Comparison of ENCODE assay signal across 12 cellular contexts in the genomic region with DNA sequence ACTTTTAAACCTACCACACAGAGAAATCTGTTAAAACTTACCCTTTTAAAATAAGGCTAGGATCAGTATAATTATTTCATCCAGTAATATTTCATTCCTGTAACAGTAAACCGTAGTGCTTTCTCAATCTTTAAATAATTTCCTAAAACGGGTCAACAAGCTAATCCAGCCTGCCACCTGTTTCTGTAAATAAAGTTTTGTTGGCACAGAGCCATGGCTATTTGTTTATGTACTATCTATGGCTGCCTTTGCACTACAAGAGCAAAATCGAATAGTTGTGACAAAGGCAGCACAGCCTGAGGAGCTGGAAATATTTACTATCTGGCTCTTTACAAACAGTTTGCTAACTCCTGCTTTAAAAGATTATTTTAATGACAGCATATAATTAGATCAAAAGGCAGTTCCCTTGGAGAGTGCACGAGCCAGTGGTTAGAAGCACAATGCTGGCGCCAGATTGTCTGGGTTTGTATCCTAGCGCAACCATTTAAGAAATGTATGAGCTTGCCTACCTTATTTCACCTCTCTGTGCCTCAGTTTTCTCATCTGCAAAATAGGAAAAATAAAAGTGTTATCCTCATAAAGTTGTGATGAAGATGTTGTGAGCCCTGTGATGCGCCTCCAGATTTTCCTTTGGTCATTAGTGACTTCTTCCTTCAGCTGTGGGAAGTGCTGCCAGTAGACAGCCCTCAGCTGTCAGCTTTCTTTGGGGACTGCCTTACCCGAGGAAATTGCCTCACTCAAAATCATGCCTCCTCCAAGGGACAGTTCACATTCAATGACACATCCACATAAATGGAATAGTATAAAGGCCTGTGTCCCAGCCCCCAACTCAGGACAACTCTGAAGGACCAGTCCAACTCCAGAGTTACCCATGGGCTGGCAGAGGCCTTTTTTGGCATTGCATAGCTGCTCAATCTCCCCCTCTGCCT. TPM values are rescaled to one million over a fixed set of nuclear protein-coding genes. Genes with fewer than 3 reads are reported as not detected.
DNase-seq lines count a peak whose midpoint lies in the region; ATAC-seq lines count a peak whose summit lies in the region.
"Had no signal": no experiment of that assay in that cellular context is flagged by ENCODE, and none has a peak within 500 bp of the region (broad histone marks: within the 10 kb centered on the region; RNA-seq: fewer than 3 reads in every experiment).

No MANE protein-coding gene starts in this region.

- DNase-seq in COR-L47 (lab: John Stamatoyannopoulos, UW) = peak; percentile 99
- DNase-seq in NCI-H1105 (lab: John Stamatoyannopoulos, UW) = peak; percentile 99
- peak; percentile 24 for DNase-seq in NCI-H446 treated with DMSO at 0.1 percent for 48 hours (lab: John Stamatoyannopoulos, UW)
- no peak for DNase-seq in left lobe of liver (ENCODE audit: low spot score)
- no peak for DNase-seq in Ammon's horn (ENCODE audit: low spot score)
- no peak for DNase-seq in pons (ENCODE audit: low spot score)
- DNase-seq in activated CD4-positive, alpha-beta T cell treated with anti-CD3 and anti-CD28 coated beads, Interleukin-2, amount 10 ng/mL, durations not matched to agents 24 days and 14 days = no peak
- DNase-seq: MV-4-11, nephron progenitor cell had no signal

- no peak overlapping the region for H3K4me3 Mint-ChIP-seq in activated CD4-positive, alpha-beta T cell treated with anti-CD3 and anti-CD28 coated beads, Interleukin-2, amount 10 ng/mL, durations not matched to agents 24 days and 14 days
- H3K4me3 Mint-ChIP-seq: CD14-positive monocyte, nephron progenitor cell had no signal

- peaks cover 3% of the 10 kb centered on the region for H3K36me3 Mint-ChIP-seq in activated CD4-positive, alpha-beta T cell treated with anti-CD3 and anti-CD28 coated beads, Interleukin-2, amount 10 ng/mL, durations not matched to agents 24 days and 14 days (ENCODE audit: low read depth)
- H3K36me3 Mint-ChIP-seq: CD14-positive monocyte had no signal

- H3K9me3 Mint-ChIP-seq in activated CD4-positive, alpha-beta T cell treated with anti-CD3 and anti-CD28 coated beads, Interleukin-2, amount 10 ng/mL, durations not matched to agents 24 days and 14 days = peaks cover 14% of the 10 kb centered on the region

- H3K4me1 Mint-ChIP-seq in activated CD4-positive, alpha-beta T cell treated with anti-CD3 and anti-CD28 coated beads, Interleukin-2, amount 10 ng/mL, durations not matched to agents 24 days and 14 days = no peaks in the 10 kb centered on the region
- H3K4me1 Mint-ChIP-seq: CD14-positive monocyte had no signal

- H3K27ac Mint-ChIP-seq in activated CD4-positive, alpha-beta T cell treated with anti-CD3 and anti-CD28 coated beads, Interleukin-2, amount 10 ng/mL, durations not matched to agents 24 days and 14 days = no peak overlapping the region
- H3K27ac Mint-ChIP-seq: CD14-positive monocyte had no signal

- peaks cover 35% of the 10 kb centered on the region for H3K27me3 Mint-ChIP-seq in activated CD4-positive, alpha-beta T cell treated with anti-CD3 and anti-CD28 coated beads, Interleukin-2, amount 10 ng/mL, durations not matched to agents 24 days and 14 days

- ATAC-seq in left lobe of liver (peak; percentile 29), GM18870 (IDR thresholded peaks at IDR 0.05; ENCODE audit: unreplicated experiment) (no peak)
- ATAC-seq: gastroesophageal sphincter had no signal

- intact Hi-C loops in activated CD4-positive, alpha-beta T cell treated with anti-CD3 and anti-CD28 coated beads, Interleukin-2, amount 10 ng/mL, durations not matched to agents 24 days and 14 days (cut with micrococcal nuclease) = loop anchor here (5.0 kb wide), 1 partner anchor 662 kb away; no protein-coding TSS in a partner anchor

RNA-seq across cellular contexts. Expression of a gene that starts 11.8 kb away (rescaled TPM):
- total RNA-seq in left lobe of liver = 14.4 TPM
- 33.3 and 34.7 TPM in 2 replicates for total RNA-seq in activated CD4-positive, alpha-beta T cell treated with anti-CD3 and anti-CD28 coated beads, Interleukin-2, amount 10 ng/mL, durations not matched to agents 24 days and 14 days

RNA-seq across cellular contexts. Expression of a gene that starts 19.2 kb away (rescaled TPM):
- 0.58 TPM for total RNA-seq in left lobe of liver
- total RNA-seq in activated CD4-positive, alpha-beta T cell treated with anti-CD3 and anti-CD28 coated beads, Interleukin-2, amount 10 ng/mL, durations not matched to agents 24 days and 14 days = not detected in 2 replicates

Comparison
In these comparisons a context has a peak if more than half of its experiments do, and no peak if none do; other contexts are left out.
1. DNase-seq: peak in COR-L47 (single experiment), NCI-H1105 (single experiment) and NCI-H446 treated with DMSO at 0.1 percent for 48 hours (single experiment); none in left lobe of liver (single experiment), Ammon's horn (single experiment), pons (single experiment) and activated CD4-positive, alpha-beta T cell treated with anti-CD3 and anti-CD28 coated beads, Interleukin-2, amount 10 ng/mL, durations not matched to agents 24 days and 14 days (single experiment).